ENCODE assay signal across 8 cellular contexts in the genomic region with DNA sequence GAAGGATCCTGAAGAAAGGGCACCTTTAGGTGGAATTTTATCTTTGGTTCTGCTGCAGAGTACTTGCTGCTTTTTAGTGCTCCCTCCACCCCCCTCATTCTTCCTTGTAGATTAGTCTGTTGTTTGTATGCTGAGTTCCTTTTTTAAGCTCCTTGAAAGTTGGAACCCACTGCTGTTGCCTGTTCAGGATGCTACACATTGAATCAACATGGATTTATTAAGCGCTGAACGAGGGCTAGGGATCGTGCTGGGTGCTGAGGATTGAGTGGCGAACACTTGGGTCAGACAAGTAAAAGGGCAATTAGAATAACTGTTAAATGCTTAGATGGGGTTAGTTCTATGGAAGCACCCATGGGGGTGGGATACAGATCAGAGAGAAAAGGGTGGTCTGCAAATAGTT. TPM values are rescaled to one million over a fixed set of nuclear protein-coding genes. Genes with fewer than 3 reads are reported as not detected.
DNase-seq lines count a peak whose midpoint lies in the region; ATAC-seq and TF ChIP-seq lines count a peak whose summit lies in the region.

No MANE protein-coding gene starts in this region.

- no peaks in the 10 kb centered on the region for H3K36me3 Mint-ChIP-seq in T-helper 17 cell (ENCODE audit: low read depth)

- H3K27ac Mint-ChIP-seq in T-helper 17 cell = peak overlapping the region; percentile 98

- H3K27ac ChIP-seq in foreskin keratinocyte (peak overlapping the region; percentile 69), skeletal muscle tissue (ENCODE audit: low read depth, low read length) (peak overlapping the region; percentile 94)

- peak overlapping the region; percentile 97 for H3K4me3 Mint-ChIP-seq in T-helper 17 cell

- no peak for TF ChIP-seq CTCF in foreskin keratinocyte (conservative IDR thresholded peaks at IDR 0.05)

- peak overlapping the region; percentile 52 for H3K4me3 ChIP-seq in H7 (ENCODE audit: insufficient read depth, low read depth, low read length)
- H3K4me3 ChIP-seq in skeletal muscle tissue (ENCODE audit: low read length in 3 of 3) = peak overlapping the region; percentile 83 to 96 (median 92)

- H3K4me1 Mint-ChIP-seq in T-helper 17 cell = peaks cover 31% of the 10 kb centered on the region

- DNase-seq in H7 (peak; percentile 16), T-helper 17 cell (no peak), foreskin keratinocyte (no peak), AG08395 (ENCODE audit: low spot score) (no peak)
- DNase-seq in activated effector memory CD4-positive, alpha-beta T cell treated with Interleukin-2 at 50 U/mL for 16 hours = no peak

- ATAC-seq in T-helper 17 cell (no peak), foreskin keratinocyte (no peak), HG02870 (IDR thresholded peaks at IDR 0.05; ENCODE audit: unreplicated experiment) (no peak), GM21576 (IDR thresholded peaks at IDR 0.05; ENCODE audit: unreplicated experiment) (no peak)

- H3K36me3 ChIP-seq in H7 (replicated peaks; ENCODE audit: control insufficient read depth, insufficient read depth, low read length) (no peaks in the 10 kb centered on the region), skeletal muscle tissue (ENCODE audit: control insufficient read depth in 3 of 3, insufficient read depth in 3 of 3, low read length in 3 of 3) (no peaks in the 10 kb centered on the region)

- peaks cover 11% of the 10 kb centered on the region for H3K4me1 ChIP-seq in foreskin keratinocyte
- peaks cover 16 to 29% (median 21%) of the 10 kb centered on the region in 3 donors for H3K4me1 ChIP-seq in skeletal muscle tissue (ENCODE audit: control insufficient read depth in 3 of 3, insufficient read depth in 3 of 3, low read length in 3 of 3)

- H3K9ac ChIP-seq in skeletal muscle tissue (ENCODE audit: low read depth in 1 of 3, low read length in 3 of 3) = peak overlapping the region; percentile 43 to 90 (median 79)

- H3K27me3 ChIP-seq in H7 (ENCODE audit: control insufficient read depth, insufficient read depth, low read length) = no peaks in the 10 kb centered on the region
- no peaks in the 10 kb centered on the region for H3K27me3 ChIP-seq in foreskin keratinocyte
- H3K27me3 ChIP-seq in skeletal muscle tissue (ENCODE audit: control insufficient read depth in 3 of 3, insufficient read depth in 3 of 3, low read length in 3 of 3) = no peaks in the 10 kb centered on the region

- H3K27me3 Mint-ChIP-seq in T-helper 17 cell = no peaks in the 10 kb centered on the region

- no peaks in the 10 kb centered on the region for H3K9me3 ChIP-seq in T-helper 17 cell (ENCODE audit: control insufficient read depth, low read length, poor library complexity, severe bottlenecking)
- H3K9me3 ChIP-seq in skeletal muscle tissue (ENCODE audit: control insufficient read depth in 3 of 3, low read length in 3 of 3) = no peaks in the 10 kb centered on the region

RNA-seq across cellular contexts. Expression of a gene that starts 0.9 kb away (rescaled TPM):
- 19.2 and 23.4 TPM in 2 replicates for total RNA-seq in H7 (2014; rRNA removed; shearing (Covaris generic))
- 1 to 10 TPM; 2.0 to 4.6 TPM for total RNA-seq in T-helper 17 cell
- 5.6 and 5.9 TPM in 2 replicates for total RNA-seq in foreskin keratinocyte
- polyA plus RNA-seq in foreskin keratinocyte = 4.8 and 5.8 TPM in 2 replicates
- total RNA-seq in skeletal muscle tissue = 11.5 TPM
